Comparison of ENCODE assay signal across 25 cellular contexts in genomic region chr1:107990606-107991005, GRCh38. TPM values are rescaled to one million over a fixed set of nuclear protein-coding genes. Genes with fewer than 3 reads are reported as not detected.
DNase-seq lines count a peak whose midpoint lies in the region; ATAC-seq and TF ChIP-seq lines count a peak whose summit lies in the region.
"Had no signal": no experiment of that assay in that cellular context is flagged by ENCODE, and none has a peak within 500 bp of the region (broad histone marks: within the 10 kb centered on the region; RNA-seq: fewer than 3 reads in every experiment).

No MANE protein-coding gene starts in this region.

- peak; percentile 90 for ATAC-seq in esophagus mucosa
- ATAC-seq: mucosa of descending colon; natural killer cell treated with Interleukin-12 subunit alpha and Interleukin-12 subunit beta and Interleukin-15 and Interleukin-18, amount 100 ng/mL, for 72 hours had no signal

- H3K4me3 ChIP-seq in dorsolateral prefrontal cortex = no peak overlapping the region
- H3K4me3 ChIP-seq: BLaER1 treated with 17β-estradiol and CSF1 and Interleukin-3, amounts not matched to agents 10 nM and 100 nM; lower lobe of right lung; mucosa of descending colon; ovary; stomach; transverse colon had no signal

- no peak overlapping the region for H3K27ac ChIP-seq in dorsolateral prefrontal cortex
- H3K27ac ChIP-seq: BLaER1 treated with 17β-estradiol and CSF1 and Interleukin-3, amounts not matched to agents 10 nM and 100 nM; KMS-11; lower lobe of right lung; ovary; stomach; transverse colon had no signal

- intact Hi-C loops in dorsolateral prefrontal cortex (cut with DNase I) = no loop called here

- DNase-seq in stimulated activated CD4-positive, alpha-beta T cell treated with anti-CD3 and anti-CD28 coated beads, Interleukin-4, amount 100 ng/mL, for 24 hours = peak; percentile 14
- no peak for DNase-seq in stimulated activated CD4-positive, alpha-beta T cell treated with anti-CD3 and anti-CD28 coated beads, Interleukin-4, amount 100 ng/mL, for 1 hour
- DNase-seq in RPMI7951 (ENCODE audit: low read depth) = peak; percentile 51
- DNase-seq in AG20443 (ENCODE audit: low spot score) = no peak
- no peak for DNase-seq in DMS114 treated with DMSO at 0.1 percent for 48 hours (lab: John Stamatoyannopoulos, UW; ENCODE audit: unreplicated experiment)
- no peak for DNase-seq in dorsolateral prefrontal cortex
- no peak for DNase-seq in NCI-H2227 (lab: John Stamatoyannopoulos, UW; ENCODE audit: unreplicated experiment)
- DNase-seq: activated CD8-positive, alpha-beta memory T cell treated with anti-CD3 and anti-CD28 coated beads for 24 hours; activated gamma-delta T cell treated with Interleukin-2 at 50 U/mL for 16 hours; activated T-cell treated with anti-CD3 and anti-CD28 coated beads, Interleukin-2, amount 50 U/mL, for 24 hours; COR-L47; HCEC 1CT; kidney glomerular epithelial cell; lower lobe of right lung; mucosa of descending colon; NCI-H510A; OCI-M1; ovary; SIG-M5; stomach; transverse colon had no signal

- H3K27me3 ChIP-seq in dorsolateral prefrontal cortex = peaks cover 0 to 14% (median 0%) of the 10 kb centered on the region in 45 donors
- H3K27me3 ChIP-seq: BLaER1 treated with 17β-estradiol and CSF1 and Interleukin-3, amounts not matched to agents 10 nM and 100 nM; ovary; stomach; transverse colon had no signal

- TF ChIP-seq CTCF in dorsolateral prefrontal cortex (IDR thresholded peaks at IDR 0.05 in 54 of 56, conservative IDR thresholded peaks at IDR 0.05 in 2 of 56; ENCODE audit: low read depth in 1 of 56, partially characterized antibody in 56 of 56) = no peak

RNA-seq across cellular contexts. Expression of gene VAV3, which starts 25.6 kb away (rescaled TPM):
- 0.84 and 1.7 TPM in 2 replicates for total RNA-seq in RPMI7951 (2014; rRNA removed; shearing (Covaris generic))
- 50.7 TPM for total RNA-seq in esophagus mucosa
- 10 to 100 TPM in 18 of 120 experiments, 1 to 10 TPM in 102; 1.6 to 24.0 (median 6.5) TPM for total RNA-seq in dorsolateral prefrontal cortex

Comparison
In these comparisons a context has a peak if more than half of its experiments do, and no peak if none do; other contexts are left out.
1. DNase-seq: peak in stimulated activated CD4-positive, alpha-beta T cell treated with anti-CD3 and anti-CD28 coated beads, Interleukin-4, amount 100 ng/mL, for 24 hours (single experiment) and RPMI7951 (single experiment); none in stimulated activated CD4-positive, alpha-beta T cell treated with anti-CD3 and anti-CD28 coated beads, Interleukin-4, amount 100 ng/mL, for 1 hour (single experiment), AG20443 (single experiment), DMS114 treated with DMSO at 0.1 percent for 48 hours (single experiment), dorsolateral prefrontal cortex (0 of 10) and NCI-H2227 (single experiment).